In the genomic region with DNA sequence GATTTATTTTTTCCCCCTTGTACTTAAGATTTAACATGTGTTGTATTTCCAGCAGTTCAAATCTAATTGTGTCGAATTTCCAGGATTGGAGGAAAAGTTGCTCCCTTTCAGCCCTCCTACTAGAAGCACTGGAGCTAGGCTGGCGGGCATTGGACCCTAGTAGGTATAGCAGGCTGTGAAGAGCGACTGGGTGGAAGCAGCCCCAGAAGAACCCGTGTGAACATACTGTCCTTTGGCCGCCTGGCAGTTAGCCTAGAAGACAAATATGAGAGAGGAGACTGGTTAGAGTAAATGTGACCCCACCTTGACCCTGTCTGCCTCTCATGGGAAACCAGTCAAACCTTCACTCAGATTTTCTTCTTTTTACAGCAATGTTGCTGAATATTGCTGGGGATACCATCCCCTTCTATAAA, we compare ENCODE assay signal across 1 cellular context.
A peak's percentile ranks its signal among the peaks of the same experiment; 100 is the strongest.
TF ChIP-seq lines count a peak whose summit lies in the region.

No MANE protein-coding gene starts in this region.

TF ChIP-seq in HepG2, 621 proteins besides CTCF, POLR2A, EP300 and RAD21 (continued from another document and continues in another):
- TF ChIP-seq, protein P1, sequence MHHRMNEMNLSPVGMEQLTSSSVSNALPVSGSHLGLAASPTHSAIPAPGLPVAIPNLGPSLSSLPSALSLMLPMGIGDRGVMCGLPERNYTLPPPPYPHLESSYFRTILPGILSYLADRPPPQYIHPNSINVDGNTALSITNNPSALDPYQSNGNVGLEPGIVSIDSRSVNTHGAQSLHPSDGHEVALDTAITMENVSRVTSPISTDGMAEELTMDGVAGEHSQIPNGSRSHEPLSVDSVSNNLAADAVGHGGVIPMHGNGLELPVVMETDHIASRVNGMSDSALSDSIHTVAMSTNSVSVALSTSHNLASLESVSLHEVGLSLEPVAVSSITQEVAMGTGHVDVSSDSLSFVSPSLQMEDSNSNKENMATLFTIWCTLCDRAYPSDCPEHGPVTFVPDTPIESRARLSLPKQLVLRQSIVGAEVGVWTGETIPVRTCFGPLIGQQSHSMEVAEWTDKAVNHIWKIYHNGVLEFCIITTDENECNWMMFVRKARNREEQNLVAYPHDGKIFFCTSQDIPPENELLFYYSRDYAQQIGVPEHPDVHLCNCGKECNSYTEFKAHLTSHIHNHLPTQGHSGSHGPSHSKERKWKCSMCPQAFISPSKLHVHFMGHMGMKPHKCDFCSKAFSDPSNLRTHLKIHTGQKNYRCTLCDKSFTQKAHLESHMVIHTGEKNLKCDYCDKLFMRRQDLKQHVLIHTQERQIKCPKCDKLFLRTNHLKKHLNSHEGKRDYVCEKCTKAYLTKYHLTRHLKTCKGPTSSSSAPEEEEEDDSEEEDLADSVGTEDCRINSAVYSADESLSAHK (CRISPR knock-in tag; IDR thresholded peaks at IDR 0.05; ENCODE audit: borderline replicate concordance) = no peak
- TF ChIP-seq HDAC1 (CRISPR knock-in tag; IDR thresholded peaks at IDR 0.05) (peak; percentile 67), HNRNPH1 (optimal IDR thresholded peaks at IDR 0.05; ENCODE audit: low read depth, low read length) (no peak), DR1 (CRISPR knock-in tag; IDR thresholded peaks at IDR 0.05) (no peak), CREB1 (IDR thresholded peaks at IDR 0.05) (no peak), CREB1 (CRISPR knock-in tag; IDR thresholded peaks at IDR 0.05) (peak; percentile 69), HHEX (CRISPR knock-in tag; IDR thresholded peaks at IDR 0.05) (no peak), ZKSCAN8 (CRISPR knock-in tag; IDR thresholded peaks at IDR 0.05; ENCODE audit: borderline replicate concordance) (peak; percentile 71; the same call in 1 of the 2 replicates), ZNF292 (CRISPR knock-in tag; IDR thresholded peaks at IDR 0.05; ENCODE audit: borderline replicate concordance, low read depth) (peak; percentile 91; the same call in 1 of the 2 replicates), SRSF4 (IDR thresholded peaks at IDR 0.05; ENCODE audit: low read depth, low read length, poor library complexity, severe bottlenecking) (no peak), MIXL1 (CRISPR knock-in tag; IDR thresholded peaks at IDR 0.05) (no peak; the same call in 1 of the 2 replicates), FOXA3 (CRISPR knock-in tag; IDR thresholded peaks at IDR 0.05) (peak; percentile 84), HDAC2 (CRISPR knock-in tag; IDR thresholded peaks at IDR 0.05) (peak; percentile 90), HES4 (CRISPR knock-in tag; IDR thresholded peaks at IDR 0.05; ENCODE audit: borderline replicate concordance) (no peak), NKX3-1 (CRISPR knock-in tag; IDR thresholded peaks at IDR 0.05) (no peak), PRMT3 (CRISPR knock-in tag; IDR thresholded peaks at IDR 0.05; ENCODE audit: borderline replicate concordance, low read depth) (no peak), HOXA9 (CRISPR knock-in tag; IDR thresholded peaks at IDR 0.05; ENCODE audit: borderline replicate concordance) (no peak), RBFOX2 (IDR thresholded peaks at IDR 0.05; ENCODE audit: low read depth, low read length) (no peak), GPN1 (CRISPR knock-in tag; IDR thresholded peaks at IDR 0.05; ENCODE audit: borderline replicate concordance) (no peak), ZNF33A (CRISPR knock-in tag; IDR thresholded peaks at IDR 0.05; ENCODE audit: borderline replicate concordance) (no peak; the same call in 1 of the 2 replicates), MTF1 (CRISPR knock-in tag; IDR thresholded peaks at IDR 0.05) (no peak)
- TF ChIP-seq, protein P2, sequence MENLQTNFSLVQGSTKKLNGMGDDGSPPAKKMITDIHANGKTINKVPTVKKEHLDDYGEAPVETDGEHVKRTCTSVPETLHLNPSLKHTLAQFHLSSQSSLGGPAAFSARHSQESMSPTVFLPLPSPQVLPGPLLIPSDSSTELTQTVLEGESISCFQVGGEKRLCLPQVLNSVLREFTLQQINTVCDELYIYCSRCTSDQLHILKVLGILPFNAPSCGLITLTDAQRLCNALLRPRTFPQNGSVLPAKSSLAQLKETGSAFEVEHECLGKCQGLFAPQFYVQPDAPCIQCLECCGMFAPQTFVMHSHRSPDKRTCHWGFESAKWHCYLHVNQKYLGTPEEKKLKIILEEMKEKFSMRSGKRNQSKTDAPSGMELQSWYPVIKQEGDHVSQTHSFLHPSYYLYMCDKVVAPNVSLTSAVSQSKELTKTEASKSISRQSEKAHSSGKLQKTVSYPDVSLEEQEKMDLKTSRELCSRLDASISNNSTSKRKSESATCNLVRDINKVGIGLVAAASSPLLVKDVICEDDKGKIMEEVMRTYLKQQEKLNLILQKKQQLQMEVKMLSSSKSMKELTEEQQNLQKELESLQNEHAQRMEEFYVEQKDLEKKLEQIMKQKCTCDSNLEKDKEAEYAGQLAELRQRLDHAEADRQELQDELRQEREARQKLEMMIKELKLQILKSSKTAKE (CRISPR knock-in tag; IDR thresholded peaks at IDR 0.05; ENCODE audit: borderline replicate concordance) = peak; percentile 98
- TF ChIP-seq, protein P3, sequence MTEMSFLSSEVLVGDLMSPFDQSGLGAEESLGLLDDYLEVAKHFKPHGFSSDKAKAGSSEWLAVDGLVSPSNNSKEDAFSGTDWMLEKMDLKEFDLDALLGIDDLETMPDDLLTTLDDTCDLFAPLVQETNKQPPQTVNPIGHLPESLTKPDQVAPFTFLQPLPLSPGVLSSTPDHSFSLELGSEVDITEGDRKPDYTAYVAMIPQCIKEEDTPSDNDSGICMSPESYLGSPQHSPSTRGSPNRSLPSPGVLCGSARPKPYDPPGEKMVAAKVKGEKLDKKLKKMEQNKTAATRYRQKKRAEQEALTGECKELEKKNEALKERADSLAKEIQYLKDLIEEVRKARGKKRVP (CRISPR knock-in tag; IDR thresholded peaks at IDR 0.05) = no peak
- TF ChIP-seq, protein P4, sequence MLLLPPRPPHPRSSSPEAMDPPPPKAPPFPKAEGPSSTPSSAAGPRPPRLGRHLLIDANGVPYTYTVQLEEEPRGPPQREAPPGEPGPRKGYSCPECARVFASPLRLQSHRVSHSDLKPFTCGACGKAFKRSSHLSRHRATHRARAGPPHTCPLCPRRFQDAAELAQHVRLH (CRISPR knock-in tag; IDR thresholded peaks at IDR 0.05; ENCODE audit: borderline replicate concordance, low read depth) = 0 out of 2 replicates have a peak, but pooled peaks have one; percentile 52
- TF ChIP-seq, protein P5, sequence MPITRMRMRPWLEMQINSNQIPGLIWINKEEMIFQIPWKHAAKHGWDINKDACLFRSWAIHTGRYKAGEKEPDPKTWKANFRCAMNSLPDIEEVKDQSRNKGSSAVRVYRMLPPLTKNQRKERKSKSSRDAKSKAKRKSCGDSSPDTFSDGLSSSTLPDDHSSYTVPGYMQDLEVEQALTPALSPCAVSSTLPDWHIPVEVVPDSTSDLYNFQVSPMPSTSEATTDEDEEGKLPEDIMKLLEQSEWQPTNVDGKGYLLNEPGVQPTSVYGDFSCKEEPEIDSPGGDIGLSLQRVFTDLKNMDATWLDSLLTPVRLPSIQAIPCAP (CRISPR knock-in tag; IDR thresholded peaks at IDR 0.05; ENCODE audit: low read depth) = no peak
- TF ChIP-seq, protein P6, sequence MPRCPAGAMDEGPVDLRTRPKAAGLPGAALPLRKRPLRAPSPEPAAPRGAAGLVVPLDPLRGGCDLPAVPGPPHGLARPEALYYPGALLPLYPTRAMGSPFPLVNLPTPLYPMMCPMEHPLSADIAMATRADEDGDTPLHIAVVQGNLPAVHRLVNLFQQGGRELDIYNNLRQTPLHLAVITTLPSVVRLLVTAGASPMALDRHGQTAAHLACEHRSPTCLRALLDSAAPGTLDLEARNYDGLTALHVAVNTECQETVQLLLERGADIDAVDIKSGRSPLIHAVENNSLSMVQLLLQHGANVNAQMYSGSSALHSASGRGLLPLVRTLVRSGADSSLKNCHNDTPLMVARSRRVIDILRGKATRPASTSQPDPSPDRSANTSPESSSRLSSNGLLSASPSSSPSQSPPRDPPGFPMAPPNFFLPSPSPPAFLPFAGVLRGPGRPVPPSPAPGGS (CRISPR knock-in tag; IDR thresholded peaks at IDR 0.05) = 0 out of 2 replicates have a peak, but pooled peaks have one; percentile 62
- TF ChIP-seq, protein P7, sequence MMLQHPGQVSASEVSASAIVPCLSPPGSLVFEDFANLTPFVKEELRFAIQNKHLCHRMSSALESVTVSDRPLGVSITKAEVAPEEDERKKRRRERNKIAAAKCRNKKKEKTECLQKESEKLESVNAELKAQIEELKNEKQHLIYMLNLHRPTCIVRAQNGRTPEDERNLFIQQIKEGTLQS (CRISPR knock-in tag; IDR thresholded peaks at IDR 0.05) = no peak
- TF ChIP-seq, protein P8, sequence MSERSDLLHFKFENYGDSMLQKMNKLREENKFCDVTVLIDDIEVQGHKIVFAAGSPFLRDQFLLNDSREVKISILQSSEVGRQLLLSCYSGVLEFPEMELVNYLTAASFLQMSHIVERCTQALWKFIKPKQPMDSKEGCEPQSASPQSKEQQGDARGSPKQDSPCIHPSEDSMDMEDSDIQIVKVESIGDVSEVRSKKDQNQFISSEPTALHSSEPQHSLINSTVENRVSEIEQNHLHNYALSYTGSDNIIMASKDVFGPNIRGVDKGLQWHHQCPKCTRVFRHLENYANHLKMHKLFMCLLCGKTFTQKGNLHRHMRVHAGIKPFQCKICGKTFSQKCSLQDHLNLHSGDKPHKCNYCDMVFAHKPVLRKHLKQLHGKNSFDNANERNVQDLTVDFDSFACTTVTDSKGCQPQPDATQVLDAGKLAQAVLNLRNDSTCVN (CRISPR knock-in tag; IDR thresholded peaks at IDR 0.05; ENCODE audit: borderline replicate concordance) = no peak
- TF ChIP-seq, protein P9, sequence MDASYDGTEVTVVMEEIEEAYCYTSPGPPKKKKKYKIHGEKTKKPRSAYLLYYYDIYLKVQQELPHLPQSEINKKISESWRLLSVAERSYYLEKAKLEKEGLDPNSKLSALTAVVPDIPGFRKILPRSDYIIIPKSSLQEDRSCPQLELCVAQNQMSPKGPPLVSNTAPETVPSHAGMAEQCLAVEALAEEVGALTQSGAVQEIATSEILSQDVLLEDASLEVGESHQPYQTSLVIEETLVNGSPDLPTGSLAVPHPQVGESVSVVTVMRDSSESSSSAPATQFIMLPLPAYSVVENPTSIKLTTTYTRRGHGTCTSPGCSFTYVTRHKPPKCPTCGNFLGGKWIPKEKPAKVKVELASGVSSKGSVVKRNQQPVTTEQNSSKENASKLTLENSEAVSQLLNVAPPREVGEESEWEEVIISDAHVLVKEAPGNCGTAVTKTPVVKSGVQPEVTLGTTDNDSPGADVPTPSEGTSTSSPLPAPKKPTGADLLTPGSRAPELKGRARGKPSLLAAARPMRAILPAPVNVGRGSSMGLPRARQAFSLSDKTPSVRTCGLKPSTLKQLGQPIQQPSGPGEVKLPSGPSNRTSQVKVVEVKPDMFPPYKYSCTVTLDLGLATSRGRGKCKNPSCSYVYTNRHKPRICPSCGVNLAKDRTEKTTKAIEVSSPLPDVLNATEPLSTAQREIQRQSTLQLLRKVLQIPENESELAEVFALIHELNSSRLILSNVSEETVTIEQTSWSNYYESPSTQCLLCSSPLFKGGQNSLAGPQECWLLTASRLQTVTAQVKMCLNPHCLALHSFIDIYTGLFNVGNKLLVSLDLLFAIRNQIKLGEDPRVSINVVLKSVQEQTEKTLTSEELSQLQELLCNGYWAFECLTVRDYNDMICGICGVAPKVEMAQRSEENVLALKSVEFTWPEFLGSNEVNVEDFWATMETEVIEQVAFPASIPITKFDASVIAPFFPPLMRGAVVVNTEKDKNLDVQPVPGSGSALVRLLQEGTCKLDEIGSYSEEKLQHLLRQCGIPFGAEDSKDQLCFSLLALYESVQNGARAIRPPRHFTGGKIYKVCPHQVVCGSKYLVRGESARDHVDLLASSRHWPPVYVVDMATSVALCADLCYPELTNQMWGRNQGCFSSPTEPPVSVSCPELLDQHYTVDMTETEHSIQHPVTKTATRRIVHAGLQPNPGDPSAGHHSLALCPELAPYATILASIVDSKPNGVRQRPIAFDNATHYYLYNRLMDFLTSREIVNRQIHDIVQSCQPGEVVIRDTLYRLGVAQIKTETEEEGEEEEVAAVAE (CRISPR knock-in tag; IDR thresholded peaks at IDR 0.05; ENCODE audit: borderline replicate concordance) = no peak; the same call in 1 of the 2 replicates
- TF ChIP-seq, protein P10, sequence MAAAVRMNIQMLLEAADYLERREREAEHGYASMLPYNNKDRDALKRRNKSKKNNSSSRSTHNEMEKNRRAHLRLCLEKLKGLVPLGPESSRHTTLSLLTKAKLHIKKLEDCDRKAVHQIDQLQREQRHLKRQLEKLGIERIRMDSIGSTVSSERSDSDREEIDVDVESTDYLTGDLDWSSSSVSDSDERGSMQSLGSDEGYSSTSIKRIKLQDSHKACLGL (CRISPR knock-in tag; IDR thresholded peaks at IDR 0.05) = no peak
- TF ChIP-seq, protein P11, sequence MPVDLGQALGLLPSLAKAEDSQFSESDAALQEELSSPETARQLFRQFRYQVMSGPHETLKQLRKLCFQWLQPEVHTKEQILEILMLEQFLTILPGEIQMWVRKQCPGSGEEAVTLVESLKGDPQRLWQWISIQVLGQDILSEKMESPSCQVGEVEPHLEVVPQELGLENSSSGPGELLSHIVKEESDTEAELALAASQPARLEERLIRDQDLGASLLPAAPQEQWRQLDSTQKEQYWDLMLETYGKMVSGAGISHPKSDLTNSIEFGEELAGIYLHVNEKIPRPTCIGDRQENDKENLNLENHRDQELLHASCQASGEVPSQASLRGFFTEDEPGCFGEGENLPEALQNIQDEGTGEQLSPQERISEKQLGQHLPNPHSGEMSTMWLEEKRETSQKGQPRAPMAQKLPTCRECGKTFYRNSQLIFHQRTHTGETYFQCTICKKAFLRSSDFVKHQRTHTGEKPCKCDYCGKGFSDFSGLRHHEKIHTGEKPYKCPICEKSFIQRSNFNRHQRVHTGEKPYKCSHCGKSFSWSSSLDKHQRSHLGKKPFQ (CRISPR knock-in tag; IDR thresholded peaks at IDR 0.05; ENCODE audit: insufficient replicate concordance) = no peak
- TF ChIP-seq, protein P12, sequence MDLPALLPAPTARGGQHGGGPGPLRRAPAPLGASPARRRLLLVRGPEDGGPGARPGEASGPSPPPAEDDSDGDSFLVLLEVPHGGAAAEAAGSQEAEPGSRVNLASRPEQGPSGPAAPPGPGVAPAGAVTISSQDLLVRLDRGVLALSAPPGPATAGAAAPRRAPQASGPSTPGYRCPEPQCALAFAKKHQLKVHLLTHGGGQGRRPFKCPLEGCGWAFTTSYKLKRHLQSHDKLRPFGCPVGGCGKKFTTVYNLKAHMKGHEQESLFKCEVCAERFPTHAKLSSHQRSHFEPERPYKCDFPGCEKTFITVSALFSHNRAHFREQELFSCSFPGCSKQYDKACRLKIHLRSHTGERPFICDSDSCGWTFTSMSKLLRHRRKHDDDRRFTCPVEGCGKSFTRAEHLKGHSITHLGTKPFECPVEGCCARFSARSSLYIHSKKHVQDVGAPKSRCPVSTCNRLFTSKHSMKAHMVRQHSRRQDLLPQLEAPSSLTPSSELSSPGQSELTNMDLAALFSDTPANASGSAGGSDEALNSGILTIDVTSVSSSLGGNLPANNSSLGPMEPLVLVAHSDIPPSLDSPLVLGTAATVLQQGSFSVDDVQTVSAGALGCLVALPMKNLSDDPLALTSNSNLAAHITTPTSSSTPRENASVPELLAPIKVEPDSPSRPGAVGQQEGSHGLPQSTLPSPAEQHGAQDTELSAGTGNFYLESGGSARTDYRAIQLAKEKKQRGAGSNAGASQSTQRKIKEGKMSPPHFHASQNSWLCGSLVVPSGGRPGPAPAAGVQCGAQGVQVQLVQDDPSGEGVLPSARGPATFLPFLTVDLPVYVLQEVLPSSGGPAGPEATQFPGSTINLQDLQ (CRISPR knock-in tag; IDR thresholded peaks at IDR 0.05) = no peak
- TF ChIP-seq, protein P13, sequence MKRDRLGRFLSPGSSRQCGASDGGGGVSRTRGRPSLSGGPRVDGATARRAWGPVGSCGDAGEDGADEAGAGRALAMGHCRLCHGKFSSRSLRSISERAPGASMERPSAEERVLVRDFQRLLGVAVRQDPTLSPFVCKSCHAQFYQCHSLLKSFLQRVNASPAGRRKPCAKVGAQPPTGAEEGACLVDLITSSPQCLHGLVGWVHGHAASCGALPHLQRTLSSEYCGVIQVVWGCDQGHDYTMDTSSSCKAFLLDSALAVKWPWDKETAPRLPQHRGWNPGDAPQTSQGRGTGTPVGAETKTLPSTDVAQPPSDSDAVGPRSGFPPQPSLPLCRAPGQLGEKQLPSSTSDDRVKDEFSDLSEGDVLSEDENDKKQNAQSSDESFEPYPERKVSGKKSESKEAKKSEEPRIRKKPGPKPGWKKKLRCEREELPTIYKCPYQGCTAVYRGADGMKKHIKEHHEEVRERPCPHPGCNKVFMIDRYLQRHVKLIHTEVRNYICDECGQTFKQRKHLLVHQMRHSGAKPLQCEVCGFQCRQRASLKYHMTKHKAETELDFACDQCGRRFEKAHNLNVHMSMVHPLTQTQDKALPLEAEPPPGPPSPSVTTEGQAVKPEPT (CRISPR knock-in tag; IDR thresholded peaks at IDR 0.05; ENCODE audit: low read depth) = no peak
